Comparison of ENCODE assay signal across 18 cellular contexts in genomic region chr6:14547284-14548001, GRCh38.
DNase-seq lines count a peak whose midpoint lies in the region; ATAC-seq, FAIRE-seq and TF ChIP-seq lines count a peak whose summit lies in the region.
"Had no signal": no experiment of that assay in that cellular context is flagged by ENCODE, and none has a peak within 500 bp of the region (broad histone marks: within the 10 kb centered on the region; RNA-seq: fewer than 3 reads in every experiment).

No MANE protein-coding gene starts in this region.

- H3K27ac ChIP-seq in cardiac muscle cell (peak overlapping the region; percentile 20), right cardiac atrium (ENCODE audit: low read length) (no peak overlapping the region), upper lobe of right lung (no peak overlapping the region)
- H3K27ac ChIP-seq: 22Rv1, A549, C4-2B had no signal

- intact Hi-C loops in right cardiac atrium (cut with DNase I) (no loop called here), upper lobe of right lung (cut with DNase I) (no loop called here)

- H3K36me3 ChIP-seq in cardiac muscle cell (no peaks in the 10 kb centered on the region), upper lobe of right lung (no peaks in the 10 kb centered on the region)

- DNase-seq in DMS79 treated with DMSO at 0.1 percent for 48 hours (lab: John Stamatoyannopoulos, UW) = peak; percentile 9
- DNase-seq in DMS79 (lab: John Stamatoyannopoulos, UW) = no peak
- peak in 1 of 2 donors; percentile 66 for DNase-seq in cardiac muscle cell (ENCODE audit: low read depth in 1 of 2, low spot score in 1 of 2)
- no peak for DNase-seq in right cardiac atrium
- DNase-seq in islet precursor cell = peak; percentile 71
- no peak for DNase-seq in upper lobe of right lung
- no peak for DNase-seq in D721Med (ENCODE audit: insufficient read length, low spot score)
- DNase-seq in SK-N-DZ (ENCODE audit: low spot score) = no peak
- DNase-seq: AML-193; CD4-positive, alpha-beta T cell; COR-L47; GF-D8; HCEC 1CT had no signal

- FAIRE-seq in D721Med (lab: Jason Lieb, UNC) = no peak
- FAIRE-seq: A549, H54 had no signal

- no peak for ATAC-seq in right cardiac atrium
- peak; percentile 75 for ATAC-seq in upper lobe of right lung
- ATAC-seq: A549, GM23338 had no signal

- no peaks in the 10 kb centered on the region for H3K9me3 ChIP-seq in cardiac muscle cell (ENCODE audit: low read depth)
- no peaks in the 10 kb centered on the region for H3K9me3 ChIP-seq in right cardiac atrium (ENCODE audit: control insufficient read depth, low read length)
- no peaks in the 10 kb centered on the region for H3K9me3 ChIP-seq in upper lobe of right lung
- H3K9me3 ChIP-seq: A549 had no signal

- no peak overlapping the region for H3K4me3 ChIP-seq in cardiac muscle cell
- no peak overlapping the region for H3K4me3 ChIP-seq in right cardiac atrium (ENCODE audit: low read length)
- H3K4me3 ChIP-seq in upper lobe of right lung = no peak overlapping the region
- H3K4me3 ChIP-seq: A549, GM23338 had no signal

- H3K4me1 ChIP-seq in cardiac muscle cell (ENCODE audit: low read depth) = peaks cover 30% of the 10 kb centered on the region
- H3K4me1 ChIP-seq in right cardiac atrium (ENCODE audit: control insufficient read depth, insufficient read depth, low read length) = peaks cover 13% of the 10 kb centered on the region
- H3K4me1 ChIP-seq in upper lobe of right lung = no peaks in the 10 kb centered on the region
- H3K4me1 ChIP-seq: A549 had no signal

- TF ChIP-seq CTCF in cardiac muscle cell (IDR thresholded peaks at IDR 0.05; ENCODE audit: low read depth, low read length) (no peak), upper lobe of right lung (IDR thresholded peaks at IDR 0.05) (no peak), D721Med (IDR thresholded peaks at IDR 0.05; ENCODE audit: insufficient read depth, missing control alignments) (no peak)

- 87% methylated on average over 6 of the region's 6 CpGs for WGBS in right cardiac atrium

- no peaks in the 10 kb centered on the region for H3K27me3 ChIP-seq in cardiac muscle cell
- H3K27me3 ChIP-seq in right cardiac atrium (ENCODE audit: control insufficient read depth, insufficient read depth) = no peaks in the 10 kb centered on the region
- H3K27me3 ChIP-seq in upper lobe of right lung = no peaks in the 10 kb centered on the region

Comparison
In these comparisons a context has a peak if more than half of its experiments do, and no peak if none do; other contexts are left out.
1. DNase-seq: peak in DMS79 treated with DMSO at 0.1 percent for 48 hours (single experiment) and islet precursor cell (single experiment); none in DMS79 (single experiment), right cardiac atrium (0 of 3), upper lobe of right lung (single experiment), D721Med (single experiment) and SK-N-DZ (single experiment).